ENCODE assay signal across 2 cellular contexts in genomic region chr2:224109710-224110109, GRCh38.
TF ChIP-seq lines count a peak whose summit lies in the region.

No MANE protein-coding gene starts in this region.

TF ChIP-seq in IMR-90, 13 proteins besides CTCF, POLR2A, EP300 and RAD21:
- TF ChIP-seq BHLHE40 (IDR thresholded peaks at IDR 0.05; ENCODE audit: low read depth, low read length) (no peak), RFX5 (IDR thresholded peaks at IDR 0.05; ENCODE audit: low read depth, low read length) (no peak), RCOR1 (IDR thresholded peaks at IDR 0.05; ENCODE audit: insufficient replicate concordance, low read length) (no peak), NFE2L2 (IDR thresholded peaks at IDR 0.05; ENCODE audit: low read depth, low read length) (no peak), USF2 (IDR thresholded peaks at IDR 0.05; ENCODE audit: low read depth, low read length) (no peak), MXI1 (IDR thresholded peaks at IDR 0.05; ENCODE audit: borderline replicate concordance, low read depth, low read length) (no peak), MAZ (IDR thresholded peaks at IDR 0.05; ENCODE audit: borderline replicate concordance, low read depth, low read length) (no peak), CHD1 (IDR thresholded peaks at IDR 0.05; ENCODE audit: low read depth, low read length) (no peak), MAFK (IDR thresholded peaks at IDR 0.05; ENCODE audit: low read depth, low read length) (no peak), FOS (IDR thresholded peaks at IDR 0.05; ENCODE audit: low read depth, low read length) (no peak), SMC3 (IDR thresholded peaks at IDR 0.05; ENCODE audit: low read depth, low read length) (no peak), CEBPB (IDR thresholded peaks at IDR 0.05; ENCODE audit: low read depth, low read length) (no peak), ELK1 (IDR thresholded peaks at IDR 0.05; ENCODE audit: borderline replicate concordance, low read depth, low read length) (no peak)

TF ChIP-seq in H1, 55 proteins besides CTCF, POLR2A, EP300 and RAD21:
- no peak for TF ChIP-seq CREB1 (IDR thresholded peaks at IDR 0.05)
- no peak for TF ChIP-seq SP1 (IDR thresholded peaks at IDR 0.05; ENCODE audit: low read depth, low read length)
- no peak for TF ChIP-seq CBX5 (IDR thresholded peaks at IDR 0.05; ENCODE audit: low read depth, low read length)
- TF ChIP-seq BACH1 (IDR thresholded peaks at IDR 0.05; ENCODE audit: low read length), result no peak
- TF ChIP-seq RFX5 (IDR thresholded peaks at IDR 0.05; ENCODE audit: borderline replicate concordance, low read depth, low read length), result no peak
- no peak for TF ChIP-seq SIX5 (IDR thresholded peaks at IDR 0.05; ENCODE audit: low read depth, low read length)
- no peak for TF ChIP-seq JUND (IDR thresholded peaks at IDR 0.05; ENCODE audit: low read length)
- no peak for TF ChIP-seq TAF1 (IDR thresholded peaks at IDR 0.05; ENCODE audit: low read depth, low read length)
